In the genomic region with DNA sequence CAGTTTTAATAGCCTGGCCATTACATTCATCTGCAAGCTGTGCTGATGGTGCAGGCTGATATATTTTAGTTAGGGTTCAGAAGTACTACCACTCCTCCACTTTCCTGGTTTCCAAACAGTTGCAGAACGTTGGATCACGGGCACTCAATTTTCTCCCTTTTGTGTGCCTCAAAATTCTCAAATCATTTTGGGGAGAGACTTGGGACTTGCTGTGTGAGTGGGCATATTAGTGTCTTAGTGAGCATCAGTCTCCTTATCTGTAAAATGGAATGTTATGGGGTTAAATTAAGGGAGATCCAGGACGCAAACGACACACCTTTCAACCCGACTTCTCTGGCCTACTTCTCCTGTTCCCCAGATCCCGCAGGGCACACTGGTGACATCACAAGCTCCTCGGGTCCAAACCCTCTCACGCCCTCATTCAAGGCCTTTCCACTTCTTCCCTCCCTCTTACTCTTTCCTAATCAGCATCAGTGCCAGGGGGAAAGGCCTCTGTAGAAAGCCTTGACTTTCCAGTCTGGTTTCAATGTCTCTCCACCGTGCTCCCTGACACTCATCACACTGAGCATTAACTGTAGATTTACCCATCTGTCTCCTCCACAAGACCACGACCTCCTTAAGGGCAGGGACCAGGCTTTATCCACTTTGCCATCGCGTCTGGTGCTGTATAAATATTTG, we compare ENCODE assay signal across 8 cellular contexts.
DNase-seq lines count a peak whose midpoint lies in the region; ATAC-seq and TF ChIP-seq lines count a peak whose summit lies in the region.

No MANE protein-coding gene starts in this region.

- H3K9me3 ChIP-seq in DND-41 (ENCODE audit: insufficient read depth, low read length, severe bottlenecking) (no peaks in the 10 kb centered on the region), KOPT-K1 (ENCODE audit: insufficient read depth, low read length, poor library complexity, severe bottlenecking) (no peaks in the 10 kb centered on the region)

- H3K4me1 ChIP-seq in DND-41 (ENCODE audit: insufficient read depth, low read length): peaks cover 47% of the 10 kb centered on the region

- peak overlapping the region; percentile 75 for H2AFZ ChIP-seq in DND-41 (ENCODE audit: low read depth, low read length)

- peak overlapping the region; percentile 35 to 81 for H3K4me3 ChIP-seq in DND-41 (ENCODE audit: low read depth in 1 of 2, low read length in 2 of 2)
- H3K4me3 ChIP-seq in fibroblast of mammary gland (ENCODE audit: control insufficient read depth, low read depth, low read length): peak overlapping the region; percentile 62

- ATAC-seq in DND-41 (ENCODE audit: insufficient read depth, low read depth) (no peak), HG02981 (IDR thresholded peaks at IDR 0.05; ENCODE audit: unreplicated experiment) (no peak), HG03521 (IDR thresholded peaks at IDR 0.05; ENCODE audit: unreplicated experiment) (no peak)

- peaks cover 18% of the 10 kb centered on the region; the same call in 1 of the 2 replicates for H4K20me1 ChIP-seq in DND-41 (ENCODE audit: insufficient read depth, low read length)

- peak overlapping the region; percentile 77 for H3K27ac ChIP-seq in DND-41 (ENCODE audit: low read length)
- peak overlapping the region; percentile 87 for H3K27ac ChIP-seq in KOPT-K1 (ENCODE audit: low read depth, low read length, poor library complexity, severe bottlenecking)

- peak overlapping the region; percentile 93 for H3K9ac ChIP-seq in DND-41 (ENCODE audit: low read depth, low read length)

- H3K79me2 ChIP-seq in DND-41 (ENCODE audit: insufficient read depth, low read length): peaks cover 51% of the 10 kb centered on the region

- no peaks in the 10 kb centered on the region for H3K27me3 ChIP-seq in DND-41 (ENCODE audit: insufficient read depth, low read length, poor library complexity)

- H3K36me3 ChIP-seq in DND-41 (ENCODE audit: insufficient read depth, low read length): peaks cover 15% of the 10 kb centered on the region
- peaks cover 32% of the 10 kb centered on the region for H3K36me3 ChIP-seq in KOPT-K1 (ENCODE audit: insufficient read depth, low read length)

- H3K9me3 Mint-ChIP-seq in nephron progenitor cell: peaks cover 5% of the 10 kb centered on the region

- H3K4me1 Mint-ChIP-seq in nephron progenitor cell: peaks cover 45% of the 10 kb centered on the region

- DNase-seq in DND-41 (peak; percentile 29), fibroblast of mammary gland (ENCODE audit: low read depth) (peak; percentile 92), nephron progenitor cell (no peak), SHP77 treated with DMSO at 0.1 percent for 48 hours (lab: John Stamatoyannopoulos, UW) (no peak)
- peak; percentile 12 to 14 for DNase-seq in activated CD4-positive, alpha-beta T cell treated with anti-CD3 and anti-CD28 coated beads, Interleukin-2, amount 50 U/mL, for 48 hours

- peaks cover 40% of the 10 kb centered on the region for H3K36me3 Mint-ChIP-seq in nephron progenitor cell (ENCODE audit: low read depth)

- H3K27ac Mint-ChIP-seq in nephron progenitor cell: peak overlapping the region; percentile 91

- H3K27me3 Mint-ChIP-seq in nephron progenitor cell (ENCODE audit: low read depth, poor library complexity): no peaks in the 10 kb centered on the region

- peak overlapping the region; percentile 85 for H3K4me3 Mint-ChIP-seq in nephron progenitor cell

- H3K4me2 ChIP-seq in DND-41 (ENCODE audit: insufficient read depth, low read length): peak overlapping the region; percentile 92

- TF ChIP-seq CTCF in DND-41 (IDR thresholded peaks at IDR 0.05; ENCODE audit: borderline replicate concordance, extremely low read depth, low read length, poor library complexity, severe bottlenecking): no peak
- TF ChIP-seq CTCF in fibroblast of mammary gland (conservative IDR thresholded peaks at IDR 0.05; ENCODE audit: control insufficient read depth, insufficient read depth, low read depth, low read length): no peak
- no peak for TF ChIP-seq CTCF in nephron progenitor cell (IDR thresholded peaks at IDR 0.05)

Comparison
In these comparisons a context has a peak if more than half of its experiments do, and no peak if none do; other contexts are left out.
1. DNase-seq: peak in DND-41 (single experiment), activated CD4-positive, alpha-beta T cell treated with anti-CD3 and anti-CD28 coated beads, Interleukin-2, amount 50 U/mL, for 48 hours (2 of 2) and fibroblast of mammary gland (single experiment); none in nephron progenitor cell (single experiment) and SHP77 treated with DMSO at 0.1 percent for 48 hours (single experiment).